8 cellular contexts compared by ENCODE assay signal in the genomic region with DNA sequence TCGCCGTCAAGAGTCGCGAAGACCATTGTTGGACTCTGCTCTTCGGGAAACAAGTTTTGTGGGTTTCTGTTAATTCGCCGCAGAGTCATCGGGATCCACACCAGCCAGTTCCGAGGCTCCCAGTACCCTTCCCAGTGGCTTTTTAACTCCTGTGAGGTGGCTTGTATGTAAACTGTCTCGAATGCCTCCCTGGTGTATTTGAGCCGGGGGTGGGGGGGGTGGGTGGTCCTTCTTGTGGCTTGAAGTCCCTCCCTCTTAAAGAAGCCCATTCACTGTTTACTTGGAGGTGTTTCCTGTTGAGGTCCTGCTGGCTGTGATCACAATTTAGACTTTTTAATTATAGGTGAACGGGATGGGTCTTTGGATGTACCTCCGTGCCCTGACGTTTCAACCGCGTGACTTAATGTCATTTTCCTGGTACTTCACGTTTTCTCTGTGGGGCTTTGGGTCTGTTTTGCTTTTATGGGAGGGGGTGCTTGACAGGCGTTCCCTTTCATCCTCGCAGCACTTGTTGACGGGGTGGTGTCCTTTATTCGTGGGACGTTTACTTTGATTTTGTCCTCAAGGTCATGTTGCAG. TPM values are rescaled to one million over a fixed set of nuclear protein-coding genes. Genes with fewer than 3 reads are reported as not detected.
A peak's percentile ranks its signal among the peaks of the same experiment; 100 is the strongest.
DNase-seq lines count a peak whose midpoint lies in the region; ATAC-seq and TF ChIP-seq lines count a peak whose summit lies in the region.

No MANE protein-coding gene starts in this region.

- TF ChIP-seq CTCF in mesothelial cell of epicardium (IDR thresholded peaks at IDR 0.05; ENCODE audit: unreplicated experiment): no peak

- no peaks in the 10 kb centered on the region for H3K36me3 Mint-ChIP-seq in mesothelial cell of epicardium

- peak overlapping the region; percentile 77 for H3K27ac Mint-ChIP-seq in mesothelial cell of epicardium

- H3K4me3 Mint-ChIP-seq in mesothelial cell of epicardium: peak overlapping the region; percentile 89

- H3K4me1 Mint-ChIP-seq in mesothelial cell of epicardium: peaks cover 42% of the 10 kb centered on the region

- DNase-seq in NCI-H82 (lab: John Stamatoyannopoulos, UW): peak; percentile 38
- no peak for DNase-seq in NCI-H82 treated with DMSO at 0.1 percent for 48 hours (lab: John Stamatoyannopoulos, UW; ENCODE audit: unreplicated experiment)
- DNase-seq in NCI-H748 treated with DMSO at 0.1 percent for 48 hours (lab: John Stamatoyannopoulos, UW): peak; percentile 34
- peak; percentile 41 for DNase-seq in cerebellar cortex (ENCODE audit: low spot score)
- no peak for DNase-seq in mesothelial cell of epicardium (ENCODE audit: low spot score in 2 of 2, unreplicated experiment in 2 of 2)
- DNase-seq in NCI-H187 treated with DMSO at 0.1 percent for 48 hours (lab: John Stamatoyannopoulos, UW): no peak
- DNase-seq in GDM1 (lab: John Stamatoyannopoulos, UW): no peak

- no peak for ATAC-seq in HG03520 (IDR thresholded peaks at IDR 0.05; ENCODE audit: unreplicated experiment)

- no peaks in the 10 kb centered on the region for H3K9me3 Mint-ChIP-seq in mesothelial cell of epicardium

- H3K27me3 Mint-ChIP-seq in mesothelial cell of epicardium (ENCODE audit: low read depth): no peaks in the 10 kb centered on the region

RNA-seq across cellular contexts. Expression of gene PPP6R3, which starts 0.8 kb away (rescaled TPM):
- 133 to 141 TPM (median 137 TPM) in 3 replicates for total RNA-seq in mesothelial cell of epicardium

Comparison
In these comparisons a context has a peak if more than half of its experiments do, and no peak if none do; other contexts are left out.
1. DNase-seq: peak in NCI-H82 (single experiment), NCI-H748 treated with DMSO at 0.1 percent for 48 hours (single experiment) and cerebellar cortex (single experiment); none in NCI-H82 treated with DMSO at 0.1 percent for 48 hours (single experiment), mesothelial cell of epicardium (0 of 2), NCI-H187 treated with DMSO at 0.1 percent for 48 hours (single experiment) and GDM1 (single experiment).